In the genomic region with DNA sequence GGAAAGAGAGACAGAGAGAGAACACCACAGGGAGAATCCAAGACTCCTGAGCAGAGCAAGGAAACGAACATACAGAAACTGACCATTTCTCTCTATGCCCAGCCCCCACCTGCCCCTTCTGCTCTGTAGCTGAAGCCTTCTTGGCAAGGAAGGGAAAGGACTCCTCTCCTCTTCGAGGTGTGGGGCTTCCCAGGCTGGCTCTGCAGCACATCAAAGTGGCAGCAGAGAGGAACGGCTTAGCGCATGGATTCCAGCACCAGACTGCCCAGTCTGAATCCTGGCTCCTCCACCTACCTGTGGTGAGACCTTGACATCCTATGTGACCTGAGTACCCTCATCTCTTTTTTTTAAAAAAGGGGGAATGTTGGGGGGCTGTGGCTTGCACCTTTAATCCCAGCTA, we compare ENCODE assay signal across 28 cellular contexts.
"Had no signal": no experiment of that assay in that cellular context is flagged by ENCODE, and none has a peak within 500 bp of the region (broad histone marks: within the 10 kb centered on the region; RNA-seq: fewer than 3 reads in every experiment).

No MANE protein-coding gene starts in this region.

- H3K27ac ChIP-seq: ascending aorta, brain microvascular endothelial cell, gastrocnemius medialis, hepatocyte, neutrophil, sigmoid colon, VCaP had no signal

- H3K4me3 ChIP-seq: ascending aorta, gastrocnemius medialis, hepatocyte, mucosa of descending colon, sigmoid colon, upper lobe of left lung, vagina had no signal

- H3K4me2 ChIP-seq: hepatocyte had no signal

- H3K9me3 ChIP-seq: ascending aorta, gastrocnemius medialis, mucosa of descending colon, neutrophil, sigmoid colon, upper lobe of left lung, vagina had no signal

- H3K36me3 ChIP-seq: ascending aorta, brain microvascular endothelial cell, gastrocnemius medialis, neutrophil, sigmoid colon, upper lobe of left lung, vagina had no signal

- FAIRE-seq: endothelial cell of umbilical vein, small intestine, TTC549 had no signal

- H3K27me3 ChIP-seq: ascending aorta, brain microvascular endothelial cell, gastrocnemius medialis, hepatocyte, sigmoid colon, upper lobe of left lung, vagina had no signal

- H2AFZ ChIP-seq: hepatocyte had no signal

- ATAC-seq: activated CD4-positive, CD25-positive, alpha-beta regulatory T cell treated with anti-CD3 and anti-CD28 coated beads, Interleukin-2, amount 50 U/mL, for 24 hours; gastrocnemius medialis; left cardiac atrium; left ventricle myocardium superior; mucosa of descending colon; stimulated activated effector memory CD8-positive, alpha-beta T cell treated with anti-CD3 and anti-CD28 coated beads, Interleukin-12 subunit alpha, Interleukin-12 subunit beta, amount 100 ng/mL, for 72 hours had no signal

- DNase-seq: activated CD4-positive, alpha-beta T cell treated with anti-CD3 and anti-CD28 coated beads for 48 hours; activated CD4-positive, alpha-beta T cell treated with anti-CD3 and anti-CD28 coated beads, Interleukin-2, amount 50 U/mL, for 48 hours; activated CD8-positive, alpha-beta memory T cell treated with anti-CD3 and anti-CD28 coated beads for 24 hours; activated gamma-delta T cell; activated naive CD4-positive, alpha-beta T cell treated with anti-CD3 and anti-CD28 coated beads, Interleukin-2, amount 10 ng/mL, durations not matched to agents 7 days and 5 days; activated naive CD8-positive, alpha-beta T cell treated with anti-CD3 and anti-CD28 coated beads, Interleukin-2, amount 10 ng/mL, durations not matched to agents 7 days and 5 days; brain microvascular endothelial cell; gastrocnemius medialis; islet precursor cell; left cardiac atrium; sigmoid colon; small intestine; stimulated activated CD4-positive, alpha-beta T cell treated with anti-CD3 and anti-CD28 coated beads, Interleukin-4, amount 100 ng/mL, for 24 hours; stimulated activated naive CD8-positive, alpha-beta T cell treated with anti-CD3 and anti-CD28 coated beads, Interleukin-15, amount 100 ng/mL, for 72 hours; substantia nigra; T-helper 9 cell; upper lobe of left lung had no signal
